In genomic region chr5:177425196-177425800, GRCh38 we compare ENCODE assay signal across 8 cellular contexts. TPM values are rescaled to one million over a fixed set of nuclear protein-coding genes. Genes with fewer than 3 reads are reported as not detected.
DNase-seq lines count a peak whose midpoint lies in the region; ATAC-seq, FAIRE-seq and TF ChIP-seq lines count a peak whose summit lies in the region.

No MANE protein-coding gene starts in this region.

- FAIRE-seq in pancreas (lab: Jason Lieb, UNC) (no peak), H54 (lab: Jason Lieb, UNC) (no peak)

- H3K4me1 ChIP-seq in ES-I3 (ENCODE audit: insufficient read depth, low read length) (peaks cover 13% of the 10 kb centered on the region), Panc1 (ENCODE audit: control insufficient read depth, insufficient read depth, low read length) (peaks cover 18% of the 10 kb centered on the region), esophagus (ENCODE audit: control insufficient read depth in 2 of 2, insufficient read depth in 2 of 2, low read length in 1 of 2) (peaks cover 7 to 16% of the 10 kb centered on the region in 2 donors), pancreas (peaks cover 0 to 13% (median 4%) of the 10 kb centered on the region in 3 donors)

- in situ Hi-C loops in Panc1 (cut with HindIII; ENCODE audit: low pct_unique_long_range_greater_than_20kb, low sequenced_read_pairs), result no loop called here

- no peak for TF ChIP-seq CTCF in Panc1 (IDR thresholded peaks at IDR 0.05)
- no peak for TF ChIP-seq CTCF in pancreas (IDR thresholded peaks at IDR 0.05)
- TF ChIP-seq CTCF in GM10248 (IDR thresholded peaks at IDR 0.05; ENCODE audit: control extremely low read depth, extremely low read depth, low read depth, missing control alignments), result no peak

- ATAC-seq in Panc1, result no peak
- ATAC-seq in pancreas, result no peak
- no peak for ATAC-seq in GM18870 (IDR thresholded peaks at IDR 0.05; ENCODE audit: unreplicated experiment)

- DNase-seq in Panc1 (ENCODE audit: low read depth, low spot score) (no peak), pancreas (no peak), ecto neural progenitor cell (ENCODE audit: low spot score) (no peak), H54 (ENCODE audit: insufficient read length, low spot score) (no peak), GM10248 (ENCODE audit: extremely low spot score) (no peak)

- intact Hi-C loops in Panc1 (cut with micrococcal nuclease; ENCODE audit: unreplicated experiment), result no loop called here
- intact Hi-C loops in pancreas (cut with DNase I), result no loop called here

- no peaks in the 10 kb centered on the region for H3K27me3 ChIP-seq in Panc1 (ENCODE audit: control insufficient read depth, insufficient read depth, low read length)
- no peaks in the 10 kb centered on the region for H3K27me3 ChIP-seq in esophagus (ENCODE audit: control insufficient read depth in 1 of 2, insufficient read depth in 2 of 2, low read length in 2 of 2)
- no peaks in the 10 kb centered on the region for H3K27me3 ChIP-seq in pancreas

- BruUV-seq in Panc1 (replicated peaks; lab: Mats Ljungman, UMichigan), result TSS peak; percentile 85

- H3K9ac ChIP-seq in ES-I3 (ENCODE audit: low read depth, low read length), result peak overlapping the region; percentile 77; the same call in 1 of the 2 replicates

- H3K4me3 ChIP-seq in Panc1 (ENCODE audit: low read depth in 2 of 2, low read length in 2 of 2) (peak overlapping the region; percentile 60 to 62), esophagus (ENCODE audit: low read depth in 1 of 2, low read length in 2 of 2) (peak overlapping the region; percentile 58 to 60), pancreas (peak overlapping the region; percentile 23 to 56 (median 46))

- H3K27ac ChIP-seq in Panc1 (ENCODE audit: low read length), result peak overlapping the region; percentile 97
- H3K27ac ChIP-seq in esophagus (ENCODE audit: low read depth in 2 of 2, low read length in 1 of 2), result peak overlapping the region; percentile 98 to 99
- peak overlapping the region; percentile 80 to 95 (median 85) for H3K27ac ChIP-seq in pancreas

- POLR2A ChIA-PET in Panc1 (lab: Charles Lee), result interaction anchor here (1.5 kb wide), 1 partner anchor 17 kb away, joined by 9 read pairs; no protein-coding TSS in a partner anchor
- POLR2A ChIA-PET in GM10248 (lab: Yijun Ruan, JAX), result interaction anchor here (0.9 to 2.5 kb wide), 4 partner anchors 19 to 85 kb away, joined by 4 to 11 read pairs (median 6); partner anchors contain the start of gene PRR7

- no peak for TF ChIP-seq POLR2A in H54 (IDR thresholded peaks at IDR 0.05; ENCODE audit: low read depth, low read length)

- H3K36me3 ChIP-seq in ES-I3 (ENCODE audit: insufficient read depth, low read length), result no peaks in the 10 kb centered on the region
- peaks cover 2% of the 10 kb centered on the region; the same call in 1 of the 2 replicates for H3K36me3 ChIP-seq in Panc1 (ENCODE audit: control insufficient read depth, insufficient read depth, low read length)
- H3K36me3 ChIP-seq in esophagus (ENCODE audit: control insufficient read depth in 2 of 2, insufficient read depth in 2 of 2, low read length in 1 of 2), result no peaks in the 10 kb centered on the region
- H3K36me3 ChIP-seq in pancreas, result no peaks in the 10 kb centered on the region

- no peaks in the 10 kb centered on the region for H3K9me3 ChIP-seq in ES-I3 (ENCODE audit: control insufficient read depth, insufficient read depth, low read length)
- no peaks in the 10 kb centered on the region for H3K9me3 ChIP-seq in Panc1 (ENCODE audit: control insufficient read depth, insufficient read depth, low read depth, low read length)
- no peaks in the 10 kb centered on the region for H3K9me3 ChIP-seq in esophagus (ENCODE audit: control insufficient read depth in 2 of 2, insufficient read depth in 1 of 2, low read depth in 1 of 2, low read length in 1 of 2)
- no peaks in the 10 kb centered on the region for H3K9me3 ChIP-seq in pancreas

- 39 to 47% methylated on average over 13 of the region's 13 CpGs for WGBS in esophagus, 2 donors
- 38 to 39% methylated on average over 13 of the region's 13 CpGs for WGBS in pancreas, 2 donors

- CTCF ChIA-PET in Panc1 (lab: Charles Lee), result interaction anchor here (1.3 to 1.8 kb wide), 3 partner anchors 22 to 115 kb away, joined by 4 to 13 read pairs (median 5); no protein-coding TSS in a partner anchor
- CTCF ChIA-PET in GM10248 (lab: Yijun Ruan, JAX), result interaction anchor here (1.0 to 23.4 kb wide), 6 partner anchors 9 to 35 kb away, joined by 3 to 347 read pairs (median 7); partner anchors contain the start of gene F12

RNA-seq across cellular contexts. Expression of gene GRK6, which starts 1.2 kb away (rescaled TPM):
- 56.1 TPM for total RNA-seq in Panc1 (2021; ENCODE audit: unreplicated experiment)
- 68.7 TPM for polyA plus RNA-seq in Panc1 (2012; ENCODE audit: insufficient read length)
- 10 to 100 TPM; 10.4 to 19.8 TPM for polyA plus RNA-seq in esophagus
- total RNA-seq in pancreas, result 10 to 100 TPM; 10.6 to 14.5 (median 12.3) TPM
- polyA plus RNA-seq in pancreas, result 1 to 10 TPM; 7.2 to 7.6 TPM

RNA-seq across cellular contexts. Expression of gene F12, which starts 15.9 kb away (rescaled TPM):
- 13.4 TPM for total RNA-seq in Panc1 (2021; ENCODE audit: unreplicated experiment)
- polyA plus RNA-seq in Panc1 (2012; ENCODE audit: insufficient read length), result 51.9 TPM
- 10 to 100 TPM; 18.1 to 33.5 TPM for polyA plus RNA-seq in esophagus
- total RNA-seq in pancreas, result 1 to 10 TPM in 5 of 6 donors, under 1 TPM in 1; 0.83 to 2.6 (median 1.8) TPM
- polyA plus RNA-seq in pancreas, result 1 to 10 TPM; 1.1 to 2.2 TPM

RNA-seq across cellular contexts. Expression of gene PRR7, which starts 21.3 kb away (rescaled TPM):
- 39.2 TPM for total RNA-seq in Panc1 (2021; ENCODE audit: unreplicated experiment)
- polyA plus RNA-seq in Panc1 (2012; ENCODE audit: insufficient read length), result 61.1 TPM
- 1 to 10 TPM; 2.0 to 4.9 TPM for polyA plus RNA-seq in esophagus
- 1 to 10 TPM; 1.7 to 3.5 (median 2.5) TPM for total RNA-seq in pancreas
- polyA plus RNA-seq in pancreas, result 1 to 10 TPM; 2.8 to 3.2 TPM

RNA-seq across cellular contexts. Expression of gene PFN3, which starts 24.8 kb away (rescaled TPM):
- total RNA-seq in Panc1 (2021; ENCODE audit: unreplicated experiment) (not detected), pancreas (not detected)
- polyA plus RNA-seq in Panc1 (2012; ENCODE audit: insufficient read length), result not detected
- polyA plus RNA-seq in esophagus (under 1 TPM in 1 of 2 donors, not detected in 1; 0.21 TPM), pancreas (not detected)

RNA-seq across cellular contexts. Expression of gene SLC34A1, which starts 41.1 kb away (rescaled TPM):
- total RNA-seq in Panc1 (2021; ENCODE audit: unreplicated experiment) (not detected), pancreas (not detected)
- polyA plus RNA-seq in Panc1 (2012; ENCODE audit: insufficient read length), result not detected
- polyA plus RNA-seq in esophagus (under 1 TPM; 0.13 to 0.49 TPM), pancreas (not detected)
